Comparison of ENCODE assay signal across 1 cellular context in genomic region chr2:9053534-9053931, GRCh38.
TF ChIP-seq lines count a peak whose summit lies in the region.

No MANE protein-coding gene starts in this region.

TF ChIP-seq in H1, 55 proteins besides CTCF, POLR2A, EP300 and RAD21:
- no peak for TF ChIP-seq FOSL1 (IDR thresholded peaks at IDR 0.05; ENCODE audit: insufficient read depth, low read depth, low read length)
- TF ChIP-seq HDAC2 (IDR thresholded peaks at IDR 0.05; ENCODE audit: borderline replicate concordance in 1 of 2, low read depth in 2 of 2, low read length in 2 of 2) = no peak
- TF ChIP-seq CEBPB (IDR thresholded peaks at IDR 0.05; ENCODE audit: low read depth, low read length) = no peak
- TF ChIP-seq KDM1A (IDR thresholded peaks at IDR 0.05; ENCODE audit: borderline replicate concordance, low read length) = no peak
- TF ChIP-seq KDM5A (IDR thresholded peaks at IDR 0.05; ENCODE audit: low read length) = no peak
- TF ChIP-seq POU5F1 (IDR thresholded peaks at IDR 0.05; ENCODE audit: low read depth, low read length) = no peak
- TF ChIP-seq SP2 (IDR thresholded peaks at IDR 0.05; ENCODE audit: low read length) = no peak
- TF ChIP-seq HDAC6 (IDR thresholded peaks at IDR 0.05; ENCODE audit: low read depth, low read length) = no peak
- no peak for TF ChIP-seq GABPA (IDR thresholded peaks at IDR 0.05; ENCODE audit: borderline replicate concordance, insufficient read depth, low read length)
- no peak for TF ChIP-seq SP1 (IDR thresholded peaks at IDR 0.05; ENCODE audit: low read depth, low read length)
- no peak for TF ChIP-seq SRF (IDR thresholded peaks at IDR 0.05; ENCODE audit: low read depth, low read length)
- TF ChIP-seq SAP30 (IDR thresholded peaks at IDR 0.05; ENCODE audit: insufficient read depth, insufficient replicate concordance, low read length) = no peak
- no peak for TF ChIP-seq RNF2 (IDR thresholded peaks at IDR 0.05; ENCODE audit: borderline replicate concordance, low read depth, low read length, missing control alignments, poor library complexity, severe bottlenecking)
- TF ChIP-seq RXRA (IDR thresholded peaks at IDR 0.05; ENCODE audit: insufficient read depth, low read depth, low read length) = no peak
- TF ChIP-seq SP4 (IDR thresholded peaks at IDR 0.05; ENCODE audit: low read length) = no peak
- no peak for TF ChIP-seq CBX8 (IDR thresholded peaks at IDR 0.05; ENCODE audit: borderline replicate concordance, low read depth, low read length)
- TF ChIP-seq RBBP5 (IDR thresholded peaks at IDR 0.05; ENCODE audit: borderline replicate concordance, low read depth, low read length) = no peak
